ENCODE assay signal across 8 cellular contexts in the genomic region with DNA sequence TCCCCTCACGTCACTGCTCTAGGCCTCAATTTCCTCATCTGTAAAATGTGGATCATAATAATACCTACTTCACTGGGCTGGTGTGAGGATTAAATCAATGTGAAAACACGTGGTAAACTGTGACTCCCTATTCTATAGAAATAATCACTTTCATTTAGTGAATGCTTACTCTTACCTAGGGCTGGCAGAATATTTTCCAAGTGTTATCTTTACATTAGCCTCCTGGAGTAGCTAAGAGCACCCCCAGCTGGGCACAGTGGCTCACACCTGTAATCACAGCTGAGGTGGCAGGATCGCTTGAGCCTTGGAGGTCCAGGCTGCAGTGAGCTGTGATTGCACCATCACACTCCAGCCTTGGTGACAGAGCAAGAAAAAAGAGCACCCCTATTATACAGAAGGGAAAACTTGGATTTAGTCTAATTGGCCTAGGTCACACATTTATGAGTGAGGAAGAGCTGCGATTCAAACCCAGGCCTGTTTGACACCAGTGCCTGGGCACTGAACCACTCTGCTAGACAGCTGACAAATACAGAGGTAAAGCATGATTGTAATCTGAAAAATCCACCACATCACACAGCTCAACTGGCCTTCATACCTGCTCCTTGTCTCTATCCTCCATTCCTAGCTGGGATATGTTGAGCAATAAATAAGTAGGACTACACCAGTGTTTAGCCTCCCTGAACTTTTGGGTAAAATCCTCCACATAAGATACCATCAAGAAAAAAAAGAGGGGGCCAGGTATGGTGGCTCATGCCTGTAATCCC. TPM values are rescaled to one million over a fixed set of nuclear protein-coding genes. Genes with fewer than 3 reads are reported as not detected.
A peak's percentile ranks its signal among the peaks of the same experiment; 100 is the strongest.
DNase-seq lines count a peak whose midpoint lies in the region; ATAC-seq and TF ChIP-seq lines count a peak whose summit lies in the region.

No MANE protein-coding gene starts in this region.

- DNase-seq in NCI-H2227 (lab: John Stamatoyannopoulos, UW; ENCODE audit: unreplicated experiment) (peak; percentile 29), NCI-H2227 treated with DMSO at 0.1 percent for 48 hours (lab: John Stamatoyannopoulos, UW) (no peak), osteocyte (ENCODE audit: extremely low spot score, unreplicated experiment) (no peak), BE2C (no peak)
- peak in 2 of 3 experiments; percentile 6 to 16 for DNase-seq in effector memory CD8-positive, alpha-beta T cell

- H3K27me3 Mint-ChIP-seq in T-helper 1 cell treated with Interleukin-12 subunit alpha and Interleukin-12 subunit beta and Interleukin-4 antibody, amounts not matched to agents 30 μg/mL and 1 μg/mL, for 36 hours (ENCODE audit: low read depth): peaks cover 27% of the 10 kb centered on the region
- H3K27me3 Mint-ChIP-seq in effector memory CD8-positive, alpha-beta T cell: no peaks in the 10 kb centered on the region
- no peaks in the 10 kb centered on the region for H3K27me3 Mint-ChIP-seq in osteocyte (ENCODE audit: unreplicated experiment)

- no peaks in the 10 kb centered on the region; the same call in 1 of the 2 replicates for H3K4me1 ChIP-seq in BE2C

- H3K4me1 Mint-ChIP-seq in T-helper 1 cell treated with Interleukin-12 subunit alpha and Interleukin-12 subunit beta and Interleukin-4 antibody, amounts not matched to agents 30 μg/mL and 1 μg/mL, for 36 hours (ENCODE audit: low read depth): peaks cover 18% of the 10 kb centered on the region
- H3K4me1 Mint-ChIP-seq in effector memory CD8-positive, alpha-beta T cell (ENCODE audit: low read depth in 2 of 2): peaks cover 6 to 17% of the 10 kb centered on the region in 2 donors
- peaks cover 20% of the 10 kb centered on the region for H3K4me1 Mint-ChIP-seq in osteocyte (ENCODE audit: unreplicated experiment)

- TF ChIP-seq CTCF in osteocyte (IDR thresholded peaks at IDR 0.05): peak; percentile 28
- no peak for TF ChIP-seq CTCF in BE2C (IDR thresholded peaks at IDR 0.05; ENCODE audit: low read depth, low read length)

- H3K36me3 ChIP-seq in BE2C: no peaks in the 10 kb centered on the region

- H3K9me3 ChIP-seq in BE2C: no peaks in the 10 kb centered on the region

- peaks cover 8% of the 10 kb centered on the region; the same call in 1 of the 2 replicates for H3K27me3 ChIP-seq in BE2C

- peak overlapping the region; percentile 84 for H3K27ac Mint-ChIP-seq in T-helper 1 cell treated with Interleukin-12 subunit alpha and Interleukin-12 subunit beta and Interleukin-4 antibody, amounts not matched to agents 30 μg/mL and 1 μg/mL, for 36 hours
- peak overlapping the region; percentile 90 to 92 for H3K27ac Mint-ChIP-seq in effector memory CD8-positive, alpha-beta T cell
- no peak overlapping the region for H3K27ac Mint-ChIP-seq in osteocyte (ENCODE audit: unreplicated experiment)

- no peaks in the 10 kb centered on the region for H3K36me3 Mint-ChIP-seq in T-helper 1 cell treated with Interleukin-12 subunit alpha and Interleukin-12 subunit beta and Interleukin-4 antibody, amounts not matched to agents 30 μg/mL and 1 μg/mL, for 36 hours (ENCODE audit: low read depth)
- H3K36me3 Mint-ChIP-seq in effector memory CD8-positive, alpha-beta T cell (ENCODE audit: insufficient read depth): peaks cover 8% of the 10 kb centered on the region
- H3K36me3 Mint-ChIP-seq in osteocyte (ENCODE audit: unreplicated experiment): no peaks in the 10 kb centered on the region

- no peak overlapping the region for H3K4me3 ChIP-seq in BE2C (ENCODE audit: low read depth, low read length)

- ATAC-seq in effector memory CD8-positive, alpha-beta T cell (replicated peaks): peak; percentile 16
- ATAC-seq in GM18870 (IDR thresholded peaks at IDR 0.05; ENCODE audit: unreplicated experiment) (no peak), HG02588 (IDR thresholded peaks at IDR 0.05; ENCODE audit: unreplicated experiment) (no peak)

- H3K9me3 Mint-ChIP-seq in T-helper 1 cell treated with Interleukin-12 subunit alpha and Interleukin-12 subunit beta and Interleukin-4 antibody, amounts not matched to agents 30 μg/mL and 1 μg/mL, for 36 hours: no peaks in the 10 kb centered on the region
- H3K9me3 Mint-ChIP-seq in effector memory CD8-positive, alpha-beta T cell: no peaks in the 10 kb centered on the region
- no peaks in the 10 kb centered on the region for H3K9me3 Mint-ChIP-seq in osteocyte (ENCODE audit: unreplicated experiment)

- H3K4me3 Mint-ChIP-seq in T-helper 1 cell treated with Interleukin-12 subunit alpha and Interleukin-12 subunit beta and Interleukin-4 antibody, amounts not matched to agents 30 μg/mL and 1 μg/mL, for 36 hours: peak overlapping the region; percentile 91
- peak overlapping the region; percentile 94 to 95 for H3K4me3 Mint-ChIP-seq in effector memory CD8-positive, alpha-beta T cell
- peak overlapping the region; percentile 87 for H3K4me3 Mint-ChIP-seq in osteocyte (ENCODE audit: unreplicated experiment)

RNA-seq across cellular contexts. Expression of gene SNTA1, which starts 1.4 kb away (rescaled TPM):
- 28.9 and 33.8 TPM in 2 replicates for total RNA-seq in osteocyte
- polyA plus RNA-seq in BE2C (2012; ENCODE audit: insufficient read depth, insufficient read length, low read depth): 4.4 TPM

RNA-seq across cellular contexts. Expression of gene CDK5RAP1, which starts 43.7 kb away (rescaled TPM):
- total RNA-seq in osteocyte: 25.1 and 25.3 TPM in 2 replicates
- 81.2 TPM for polyA plus RNA-seq in BE2C (2012; ENCODE audit: insufficient read depth, insufficient read length, low read depth)

RNA-seq across cellular contexts. Expression of gene CBFA2T2, which starts 44.9 kb away (rescaled TPM):
- total RNA-seq in osteocyte: 19.6 and 19.9 TPM in 2 replicates
- polyA plus RNA-seq in BE2C (2012; ENCODE audit: insufficient read depth, insufficient read length, low read depth): 21.0 TPM

Comparison
In these comparisons a context has a peak if more than half of its experiments do, and no peak if none do; other contexts are left out.
1. DNase-seq: peak in NCI-H2227 (single experiment) and effector memory CD8-positive, alpha-beta T cell (2 of 3); none in NCI-H2227 treated with DMSO at 0.1 percent for 48 hours (single experiment), osteocyte (single experiment) and BE2C (single experiment).
2. Peak in every context shown above with its lines, with median percentiles within 50 percentile points of each other: H3K4me3 Mint-ChIP-seq.